In genomic region chr10:17412323-17412722, GRCh38 we compare ENCODE assay signal across 1 cellular context.
TF ChIP-seq lines count a peak whose summit lies in the region.

No MANE protein-coding gene starts in this region.

TF ChIP-seq in K562, 482 proteins besides CTCF, POLR2A, EP300 and RAD21:
- TF ChIP-seq MAFK (IDR thresholded peaks at IDR 0.05; ENCODE audit: low read length) (no peak), CBX8 (IDR thresholded peaks at IDR 0.05; ENCODE audit: borderline replicate concordance, extremely low read depth, low read depth, low read length, poor library complexity, severe bottlenecking) (no peak), YY1 (IDR thresholded peaks at IDR 0.05; ENCODE audit: borderline replicate concordance in 1 of 3, control insufficient read depth in 1 of 3, extremely low read depth in 1 of 3, insufficient read depth in 3 of 3, insufficient read length in 1 of 3, insufficient replicate concordance in 2 of 3, low read depth in 1 of 3, low read length in 2 of 3) (peak in 2 of 3 experiments; percentile 19 to 76), NR2C1 (IDR thresholded peaks at IDR 0.05) (0 out of 2 replicates have a peak, but pooled peaks have one; percentile 30), NR2C1 (tag; IDR thresholded peaks at IDR 0.05) (no peak; the same call in 1 of the 2 replicates), JUND (IDR thresholded peaks at IDR 0.05; ENCODE audit: borderline replicate concordance, low read depth, low read length) (peak; percentile 23; the same call in 1 of the 2 replicates), JUND (tag; IDR thresholded peaks at IDR 0.05; ENCODE audit: borderline replicate concordance, low read depth, low read length) (peak; percentile 50; the same call in 1 of the 3 replicates), RCOR1 (IDR thresholded peaks at IDR 0.05; ENCODE audit: borderline replicate concordance in 1 of 2, low read depth in 2 of 2, low read length in 2 of 2) (peak in 1 of 2 experiments; percentile 71; a peak in 1 of 4 replicates), SRF (CRISPR knock-in tag; IDR thresholded peaks at IDR 0.05) (no peak), MYC (IDR thresholded peaks at IDR 0.05; ENCODE audit: low read depth, low read length) (0 out of 2 replicates have a peak, but pooled peaks have one; percentile 30), MYC (CRISPR knock-in tag; IDR thresholded peaks at IDR 0.05; ENCODE audit: borderline replicate concordance, low read depth) (no peak), ZNF311 (CRISPR knock-in tag; IDR thresholded peaks at IDR 0.05) (peak; percentile 47; the same call in 1 of the 2 replicates), CBX3 (IDR thresholded peaks at IDR 0.05; ENCODE audit: borderline replicate concordance in 1 of 2, low read length in 2 of 2) (peak in 1 of 2 experiments; percentile 46; a peak in 1 of 3 replicates), CXXC5 (CRISPR knock-in tag; IDR thresholded peaks at IDR 0.05) (peak; percentile 29; the same call in 1 of the 2 replicates), SMAD2 (IDR thresholded peaks at IDR 0.05; ENCODE audit: low read depth, low read length) (no peak), HDGF (IDR thresholded peaks at IDR 0.05) (0 out of 2 replicates have a peak, but pooled peaks have one; percentile 5), NCOA6 (IDR thresholded peaks at IDR 0.05) (no peak), SMARCE1 (IDR thresholded peaks at IDR 0.05) (0 out of 2 replicates have a peak, but pooled peaks have one; percentile 19), SMARCA4 (IDR thresholded peaks at IDR 0.05) (peak; percentile 57), DMBX1 (CRISPR knock-in tag; IDR thresholded peaks at IDR 0.05; ENCODE audit: borderline replicate concordance) (peak; percentile 47; the same call in 1 of the 2 replicates), NRF1 (conservative IDR thresholded peaks at IDR 0.05 in 1 of 2, IDR thresholded peaks at IDR 0.05 in 1 of 2) (peak in 1 of 2 experiments; percentile 10; a peak in 1 of 4 replicates), KLF16 (IDR thresholded peaks at IDR 0.05) (0 out of 2 replicates have a peak, but pooled peaks have one; percentile 7), CREM (IDR thresholded peaks at IDR 0.05; ENCODE audit: low read depth) (peak; percentile 39; the same call in 1 of the 2 replicates)
- TF ChIP-seq, protein P1, sequence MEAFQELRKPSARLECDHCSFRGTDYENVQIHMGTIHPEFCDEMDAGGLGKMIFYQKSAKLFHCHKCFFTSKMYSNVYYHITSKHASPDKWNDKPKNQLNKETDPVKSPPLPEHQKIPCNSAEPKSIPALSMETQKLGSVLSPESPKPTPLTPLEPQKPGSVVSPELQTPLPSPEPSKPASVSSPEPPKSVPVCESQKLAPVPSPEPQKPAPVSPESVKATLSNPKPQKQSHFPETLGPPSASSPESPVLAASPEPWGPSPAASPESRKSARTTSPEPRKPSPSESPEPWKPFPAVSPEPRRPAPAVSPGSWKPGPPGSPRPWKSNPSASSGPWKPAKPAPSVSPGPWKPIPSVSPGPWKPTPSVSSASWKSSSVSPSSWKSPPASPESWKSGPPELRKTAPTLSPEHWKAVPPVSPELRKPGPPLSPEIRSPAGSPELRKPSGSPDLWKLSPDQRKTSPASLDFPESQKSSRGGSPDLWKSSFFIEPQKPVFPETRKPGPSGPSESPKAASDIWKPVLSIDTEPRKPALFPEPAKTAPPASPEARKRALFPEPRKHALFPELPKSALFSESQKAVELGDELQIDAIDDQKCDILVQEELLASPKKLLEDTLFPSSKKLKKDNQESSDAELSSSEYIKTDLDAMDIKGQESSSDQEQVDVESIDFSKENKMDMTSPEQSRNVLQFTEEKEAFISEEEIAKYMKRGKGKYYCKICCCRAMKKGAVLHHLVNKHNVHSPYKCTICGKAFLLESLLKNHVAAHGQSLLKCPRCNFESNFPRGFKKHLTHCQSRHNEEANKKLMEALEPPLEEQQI (IDR thresholded peaks at IDR 0.05): peak; percentile 45; the same call in 1 of the 2 replicates
- TF ChIP-seq, protein P2, sequence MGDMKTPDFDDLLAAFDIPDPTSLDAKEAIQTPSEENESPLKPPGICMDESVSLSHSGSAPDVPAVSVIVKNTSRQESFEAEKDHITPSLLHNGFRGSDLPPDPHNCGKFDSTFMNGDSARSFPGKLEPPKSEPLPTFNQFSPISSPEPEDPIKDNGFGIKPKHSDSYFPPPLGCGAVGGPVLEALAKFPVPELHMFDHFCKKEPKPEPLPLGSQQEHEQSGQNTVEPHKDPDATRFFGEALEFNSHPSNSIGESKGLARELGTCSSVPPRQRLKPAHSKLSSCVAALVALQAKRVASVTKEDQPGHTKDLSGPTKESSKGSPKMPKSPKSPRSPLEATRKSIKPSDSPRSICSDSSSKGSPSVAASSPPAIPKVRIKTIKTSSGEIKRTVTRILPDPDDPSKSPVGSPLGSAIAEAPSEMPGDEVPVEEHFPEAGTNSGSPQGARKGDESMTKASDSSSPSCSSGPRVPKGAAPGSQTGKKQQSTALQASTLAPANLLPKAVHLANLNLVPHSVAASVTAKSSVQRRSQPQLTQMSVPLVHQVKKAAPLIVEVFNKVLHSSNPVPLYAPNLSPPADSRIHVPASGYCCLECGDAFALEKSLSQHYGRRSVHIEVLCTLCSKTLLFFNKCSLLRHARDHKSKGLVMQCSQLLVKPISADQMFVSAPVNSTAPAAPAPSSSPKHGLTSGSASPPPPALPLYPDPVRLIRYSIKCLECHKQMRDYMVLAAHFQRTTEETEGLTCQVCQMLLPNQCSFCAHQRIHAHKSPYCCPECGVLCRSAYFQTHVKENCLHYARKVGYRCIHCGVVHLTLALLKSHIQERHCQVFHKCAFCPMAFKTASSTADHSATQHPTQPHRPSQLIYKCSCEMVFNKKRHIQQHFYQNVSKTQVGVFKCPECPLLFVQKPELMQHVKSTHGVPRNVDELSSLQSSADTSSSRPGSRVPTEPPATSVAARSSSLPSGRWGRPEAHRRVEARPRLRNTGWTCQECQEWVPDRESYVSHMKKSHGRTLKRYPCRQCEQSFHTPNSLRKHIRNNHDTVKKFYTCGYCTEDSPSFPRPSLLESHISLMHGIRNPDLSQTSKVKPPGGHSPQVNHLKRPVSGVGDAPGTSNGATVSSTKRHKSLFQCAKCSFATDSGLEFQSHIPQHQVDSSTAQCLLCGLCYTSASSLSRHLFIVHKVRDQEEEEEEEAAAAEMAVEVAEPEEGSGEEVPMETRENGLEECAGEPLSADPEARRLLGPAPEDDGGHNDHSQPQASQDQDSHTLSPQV (IDR thresholded peaks at IDR 0.05): peak; percentile 89
- TF ChIP-seq, protein P3, sequence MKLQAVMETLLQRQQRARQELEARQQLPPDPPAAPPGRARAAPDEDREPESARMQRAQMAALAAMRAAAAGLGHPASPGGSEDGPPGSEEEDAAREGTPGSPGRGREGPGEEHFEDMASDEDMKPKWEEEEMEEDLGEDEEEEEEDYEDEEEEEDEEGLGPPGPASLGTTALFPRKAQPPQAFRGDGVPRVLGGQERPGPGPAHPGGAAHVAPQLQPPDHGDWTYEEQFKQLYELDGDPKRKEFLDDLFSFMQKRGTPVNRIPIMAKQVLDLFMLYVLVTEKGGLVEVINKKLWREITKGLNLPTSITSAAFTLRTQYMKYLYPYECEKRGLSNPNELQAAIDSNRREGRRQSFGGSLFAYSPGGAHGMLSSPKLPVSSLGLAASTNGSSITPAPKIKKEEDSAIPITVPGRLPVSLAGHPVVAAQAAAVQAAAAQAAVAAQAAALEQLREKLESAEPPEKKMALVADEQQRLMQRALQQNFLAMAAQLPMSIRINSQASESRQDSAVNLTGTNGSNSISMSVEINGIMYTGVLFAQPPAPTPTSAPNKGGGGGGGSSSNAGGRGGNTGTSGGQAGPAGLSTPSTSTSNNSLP (IDR thresholded peaks at IDR 0.05; ENCODE audit: borderline replicate concordance, low read depth, low read length): 0 out of 2 replicates have a peak, but pooled peaks have one; percentile 47
